ENCODE assay signal across 26 cellular contexts in the genomic region with DNA sequence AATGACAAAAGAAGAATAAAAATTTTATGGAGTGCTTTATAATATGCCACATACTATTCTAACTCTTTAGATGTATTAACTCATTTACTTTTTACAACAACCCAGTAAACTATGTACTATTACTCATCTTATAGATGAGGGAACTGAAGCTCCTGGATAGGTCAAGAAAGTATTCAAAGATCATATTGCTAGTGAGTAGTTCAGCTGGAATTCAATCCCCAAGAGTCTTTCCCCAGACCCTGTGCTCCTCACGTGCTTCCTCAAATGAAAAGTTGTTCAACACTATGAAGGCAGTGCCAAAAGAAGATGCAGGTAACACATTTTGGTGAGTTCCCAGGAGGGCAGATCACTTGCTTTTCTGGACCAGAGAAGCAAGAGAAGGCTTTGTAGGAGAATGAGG. TPM values are rescaled to one million over a fixed set of nuclear protein-coding genes. Genes with fewer than 3 reads are reported as not detected.
DNase-seq lines count a peak whose midpoint lies in the region; ATAC-seq, FAIRE-seq and TF ChIP-seq lines count a peak whose summit lies in the region.
"Had no signal": no experiment of that assay in that cellular context is flagged by ENCODE, and none has a peak within 500 bp of the region (broad histone marks: within the 10 kb centered on the region; RNA-seq: fewer than 3 reads in every experiment).

No MANE protein-coding gene starts in this region.

- H3K4me1 Mint-ChIP-seq in astrocyte (ENCODE audit: low read depth, unreplicated experiment): peaks cover 15% of the 10 kb centered on the region
- H3K4me1 Mint-ChIP-seq: activated naive CD4-positive, alpha-beta T cell treated with anti-CD3 and anti-CD28 coated beads, Interleukin-2, amount 50 U/mL, for 24 hours; CD4-positive, CD25-positive, alpha-beta regulatory T cell had no signal

- H3K36me3 Mint-ChIP-seq in astrocyte (ENCODE audit: low read depth, unreplicated experiment): no peaks in the 10 kb centered on the region
- H3K36me3 Mint-ChIP-seq: activated naive CD4-positive, alpha-beta T cell treated with anti-CD3 and anti-CD28 coated beads, Interleukin-2, amount 50 U/mL, for 24 hours; CD4-positive, CD25-positive, alpha-beta regulatory T cell; naive thymus-derived CD4-positive, alpha-beta T cell had no signal

- no peaks in the 10 kb centered on the region for H3K9me3 Mint-ChIP-seq in astrocyte (ENCODE audit: unreplicated experiment)
- H3K9me3 Mint-ChIP-seq: activated naive CD4-positive, alpha-beta T cell treated with anti-CD3 and anti-CD28 coated beads, Interleukin-2, amount 50 U/mL, for 24 hours; activated T-cell treated with anti-CD3 and anti-CD28 coated beads, Interleukin-2, amount 50 U/mL, for 72 hours; CD4-positive, CD25-positive, alpha-beta regulatory T cell; naive thymus-derived CD4-positive, alpha-beta T cell had no signal

- no peak overlapping the region for H3K27ac Mint-ChIP-seq in astrocyte (ENCODE audit: unreplicated experiment)
- H3K27ac Mint-ChIP-seq: activated naive CD4-positive, alpha-beta T cell treated with anti-CD3 and anti-CD28 coated beads, Interleukin-2, amount 50 U/mL, for 24 hours; activated T-cell treated with anti-CD3 and anti-CD28 coated beads, Interleukin-2, amount 50 U/mL, for 72 hours; CD4-positive, CD25-positive, alpha-beta regulatory T cell; naive thymus-derived CD4-positive, alpha-beta T cell had no signal

- H3F3A ChIP-seq in Loucy (ENCODE audit: low read depth): peaks cover 5% of the 10 kb centered on the region; the same call in 1 of the 2 replicates

- no peaks in the 10 kb centered on the region for H3K27me3 ChIP-seq in Loucy (ENCODE audit: insufficient read depth, low read length, poor library complexity, severe bottlenecking)
- H3K27me3 ChIP-seq in astrocyte (ENCODE audit: insufficient read depth, low read length): no peaks in the 10 kb centered on the region
- no peaks in the 10 kb centered on the region for H3K27me3 ChIP-seq in pancreas
- no peaks in the 10 kb centered on the region for H3K27me3 ChIP-seq in right lobe of liver
- H3K27me3 ChIP-seq: body of pancreas, uterus had no signal

- H3K9ac ChIP-seq in Loucy (ENCODE audit: low read depth, low read length, poor library complexity, severe bottlenecking) (no peak overlapping the region), astrocyte (ENCODE audit: low read length) (no peak overlapping the region)

- peak; percentile 21 for DNase-seq in AG20443 (ENCODE audit: low spot score)
- DNase-seq in astrocyte (ENCODE audit: low read depth): peak; percentile 49
- DNase-seq in fibroblast of villous mesenchyme (ENCODE audit: low read depth): peak; percentile 33
- DNase-seq in stimulated activated naive CD4-positive, alpha-beta T cell treated with Interleukin-2 at 50 U/mL for 16 hours (lab: John Stamatoyannopoulos, UW): no peak
- DNase-seq in pancreas: no peak
- DNase-seq in NK-92 treated with Interleukin-12 subunit alpha and Interleukin-12 subunit beta, amount 100 ng/mL, for 24 hours (lab: John Stamatoyannopoulos, UW): no peak
- DNase-seq in right lobe of liver: no peak
- DNase-seq: activated T-cell treated with anti-CD3 and anti-CD28 coated beads, Interleukin-2, amount 50 U/mL, for 72 hours; body of pancreas; CD4-positive, CD25-positive, alpha-beta regulatory T cell; cortex of kidney; Kasumi-1; naive thymus-derived CD4-positive, alpha-beta T cell; NCI-H1105 treated with DMSO at 0.1 percent for 48 hours; NCI-H510A treated with DMSO at 0.1 percent for 48 hours; right cardiac atrium; uterus had no signal

- H3K4me1 ChIP-seq in Loucy (ENCODE audit: insufficient read depth, low read length, poor library complexity, severe bottlenecking): peaks cover 59% of the 10 kb centered on the region
- no peaks in the 10 kb centered on the region for H3K4me1 ChIP-seq in astrocyte (ENCODE audit: insufficient read depth, low read length)
- no peaks in the 10 kb centered on the region for H3K4me1 ChIP-seq in pancreas
- H3K4me1 ChIP-seq in right lobe of liver: no peaks in the 10 kb centered on the region
- H3K4me1 ChIP-seq: body of pancreas, uterus had no signal

- H4K20me1 ChIP-seq in Loucy (ENCODE audit: insufficient read depth, low read length, poor library complexity, severe bottlenecking) (no peaks in the 10 kb centered on the region), astrocyte (ENCODE audit: insufficient read depth, low read length) (no peaks in the 10 kb centered on the region)

- H3K27ac ChIP-seq in astrocyte (ENCODE audit: low read depth, low read length) (no peak overlapping the region), pancreas (no peak overlapping the region), right lobe of liver (no peak overlapping the region)
- H3K27ac ChIP-seq: body of pancreas, uterus had no signal

- no peak overlapping the region for H3K4me3 Mint-ChIP-seq in astrocyte (ENCODE audit: unreplicated experiment)
- H3K4me3 Mint-ChIP-seq: activated naive CD4-positive, alpha-beta T cell treated with anti-CD3 and anti-CD28 coated beads, Interleukin-2, amount 50 U/mL, for 24 hours; activated T-cell treated with anti-CD3 and anti-CD28 coated beads, Interleukin-2, amount 50 U/mL, for 72 hours; CD4-positive, CD25-positive, alpha-beta regulatory T cell; naive thymus-derived CD4-positive, alpha-beta T cell had no signal

- no peak overlapping the region for H3K4me3 ChIP-seq in Loucy (ENCODE audit: low read length, poor library complexity, severe bottlenecking)
- no peak overlapping the region for H3K4me3 ChIP-seq in astrocyte (ENCODE audit: insufficient read depth, low read depth, low read length)
- no peak overlapping the region for H3K4me3 ChIP-seq in fibroblast of villous mesenchyme (ENCODE audit: low read depth, low read length)
- H3K4me3 ChIP-seq in pancreas: no peak overlapping the region
- H3K4me3 ChIP-seq in right lobe of liver: no peak overlapping the region
- H3K4me3 ChIP-seq: body of pancreas, uterus had no signal

- H3K9me3 ChIP-seq in Loucy (ENCODE audit: insufficient read depth, low read depth, low read length): no peaks in the 10 kb centered on the region
- no peaks in the 10 kb centered on the region for H3K9me3 ChIP-seq in astrocyte (ENCODE audit: insufficient read depth, low read depth, low read length)
- H3K9me3 ChIP-seq in pancreas: no peaks in the 10 kb centered on the region
- H3K9me3 ChIP-seq in right lobe of liver: no peaks in the 10 kb centered on the region
- H3K9me3 ChIP-seq: body of pancreas, uterus had no signal

- no peak for TF ChIP-seq CTCF in Loucy (conservative IDR thresholded peaks at IDR 0.05; ENCODE audit: low read length)
- TF ChIP-seq CTCF in astrocyte (IDR thresholded peaks at IDR 0.05; ENCODE audit: insufficient read depth, low read depth, low read length): no peak
- no peak for TF ChIP-seq CTCF in fibroblast of villous mesenchyme (IDR thresholded peaks at IDR 0.05; ENCODE audit: insufficient read depth, low read depth, low read length)
- TF ChIP-seq CTCF in pancreas (IDR thresholded peaks at IDR 0.05): no peak
- TF ChIP-seq CTCF in right lobe of liver (IDR thresholded peaks at IDR 0.05): no peak

- H3K9me2 ChIP-seq in Loucy (replicated peaks; ENCODE audit: low read depth, low read length): no peaks in the 10 kb centered on the region

- no peak for TF ChIP-seq POLR2A in right lobe of liver (IDR thresholded peaks at IDR 0.05)

- 81 to 92% methylated on average over 1 of the region's 1 CpG for WGBS in pancreas, 2 donors
- WGBS in right lobe of liver (ENCODE audit: insufficient coverage, low coverage, low lambda C conversion rate, missing lambda C conversion rate): 80% methylated on average over 1 of the region's 1 CpG

- intact Hi-C loops in pancreas (cut with DNase I): no loop called here
- intact Hi-C loops in right lobe of liver (cut with DNase I): no loop called here

- H2AFZ ChIP-seq in Loucy (ENCODE audit: low read length) (no peak overlapping the region), astrocyte (ENCODE audit: low read depth, low read length) (no peak overlapping the region)

- no peaks in the 10 kb centered on the region for H3K36me3 ChIP-seq in Loucy (ENCODE audit: insufficient read depth, low read length)
- no peaks in the 10 kb centered on the region for H3K36me3 ChIP-seq in astrocyte (ENCODE audit: insufficient read depth, low read length)
- no peaks in the 10 kb centered on the region for H3K36me3 ChIP-seq in pancreas
- no peaks in the 10 kb centered on the region for H3K36me3 ChIP-seq in right lobe of liver
- H3K36me3 ChIP-seq: uterus had no signal

- ATAC-seq in pancreas: no peak
- ATAC-seq in right lobe of liver: no peak
- ATAC-seq: activated T-cell treated with anti-CD3 and anti-CD28 coated beads, Interleukin-2, amount 50 U/mL, for 72 hours; body of pancreas; naive thymus-derived CD4-positive, alpha-beta T cell; right cardiac atrium had no signal

- H3K4me2 ChIP-seq in Loucy (ENCODE audit: low read depth, low read length, poor library complexity, severe bottlenecking): peak overlapping the region; percentile 57
- H3K4me2 ChIP-seq in astrocyte (ENCODE audit: low read length): no peak overlapping the region

- H3K79me2 ChIP-seq in Loucy (ENCODE audit: insufficient read depth, low read length): no peaks in the 10 kb centered on the region
- no peaks in the 10 kb centered on the region for H3K79me2 ChIP-seq in astrocyte (ENCODE audit: insufficient read depth, low read length)

- peaks cover 12% of the 10 kb centered on the region for H3K27me3 Mint-ChIP-seq in astrocyte (ENCODE audit: low read depth, unreplicated experiment)

- FAIRE-seq in astrocyte (lab: Jason Lieb, UNC): no peak
- FAIRE-seq in pancreas (lab: Jason Lieb, UNC): no peak
- FAIRE-seq: endothelial cell of umbilical vein, GM12891, H1, TTC549 had no signal

RNA-seq across cellular contexts. Expression of a gene that starts 46.8 kb away (rescaled TPM):
- total RNA-seq in astrocyte (0.50 and 0.55 TPM in 2 replicates), fibroblast of villous mesenchyme (not detected in 2 replicates), pancreas (not detected), right lobe of liver (not detected)
- polyA plus RNA-seq in pancreas: not detected
- total RNA-seq: A673; body of pancreas; CD4-positive, CD25-positive, alpha-beta regulatory T cell; endothelial cell of umbilical vein; H1; mesenteric fat pad; naive thymus-derived CD4-positive, alpha-beta T cell; osteocyte; right cardiac atrium; uterus had no signal
- polyA plus RNA-seq: endothelial cell of umbilical vein; naive thymus-derived CD4-positive, alpha-beta T cell; right cardiac atrium had no signal

RNA-seq across cellular contexts. Expression of a gene that starts 49.2 kb away (rescaled TPM):
- 0.43 TPM in 2 replicates for total RNA-seq in astrocyte
- total RNA-seq in fibroblast of villous mesenchyme: not detected in 2 replicates
- total RNA-seq in pancreas: not detected
- not detected for polyA plus RNA-seq in pancreas
- not detected for total RNA-seq in right lobe of liver
- total RNA-seq: activated T-cell treated with anti-CD3 and anti-CD28 coated beads, Interleukin-2, amount 50 U/mL, for 72 hours; body of pancreas; CD4-positive, CD25-positive, alpha-beta regulatory T cell; endothelial cell of umbilical vein; H1; mesenteric fat pad; naive thymus-derived CD4-positive, alpha-beta T cell; osteocyte; right cardiac atrium had no signal
- polyA plus RNA-seq: CD4-positive, CD25-positive, alpha-beta regulatory T cell; endothelial cell of umbilical vein; H1; naive thymus-derived CD4-positive, alpha-beta T cell; right cardiac atrium had no signal

Comparison
In these comparisons a context has a peak if more than half of its experiments do, and no peak if none do; other contexts are left out.
1. DNase-seq: peak in AG20443 (single experiment), astrocyte (single experiment) and fibroblast of villous mesenchyme (single experiment); none in stimulated activated naive CD4-positive, alpha-beta T cell treated with Interleukin-2 at 50 U/mL for 16 hours (single experiment), pancreas (0 of 6), NK-92 treated with Interleukin-12 subunit alpha and Interleukin-12 subunit beta, amount 100 ng/mL, for 24 hours (single experiment) and right lobe of liver (0 of 3).